ENCODE assay signal across 1 cellular context in genomic region chr2:128090909-128091690, GRCh38.
TF ChIP-seq lines count a peak whose summit lies in the region.

TSS of gene UGGT1 (plus strand) at chr2:128091200. CDS start at chr2:128091358, 158 bp downstream.

TF ChIP-seq in HepG2, 621 proteins besides CTCF, POLR2A, EP300 and RAD21 (continued from another document and continues in another):
- TF ChIP-seq RERE (CRISPR knock-in tag; IDR thresholded peaks at IDR 0.05; ENCODE audit: low read depth) = no peak
- TF ChIP-seq RNF219 (CRISPR knock-in tag; IDR thresholded peaks at IDR 0.05) = no peak
- TF ChIP-seq ZNF10 (CRISPR knock-in tag; IDR thresholded peaks at IDR 0.05; ENCODE audit: borderline replicate concordance, low read depth) = no peak
- TF ChIP-seq POGZ (CRISPR knock-in tag; IDR thresholded peaks at IDR 0.05) = peak; percentile 98
- TF ChIP-seq ZNF350 (CRISPR knock-in tag; IDR thresholded peaks at IDR 0.05; ENCODE audit: borderline replicate concordance, low read depth) = peak; percentile 100
- peak; percentile 99 for TF ChIP-seq ZNF501 (CRISPR knock-in tag; IDR thresholded peaks at IDR 0.05)
- peak; percentile 96 for TF ChIP-seq ZNF253 (CRISPR knock-in tag; IDR thresholded peaks at IDR 0.05; ENCODE audit: borderline replicate concordance)
- no peak for TF ChIP-seq CENPX (CRISPR knock-in tag; IDR thresholded peaks at IDR 0.05)
- peak; percentile 70 for TF ChIP-seq ZNF777 (CRISPR knock-in tag; IDR thresholded peaks at IDR 0.05)
- TF ChIP-seq ZNF180 (CRISPR knock-in tag; IDR thresholded peaks at IDR 0.05; ENCODE audit: borderline replicate concordance, low read depth) = no peak
- TF ChIP-seq ZNF619 (CRISPR knock-in tag; IDR thresholded peaks at IDR 0.05) = peak; percentile 99
- TF ChIP-seq ZNF841 (CRISPR knock-in tag; IDR thresholded peaks at IDR 0.05; ENCODE audit: borderline replicate concordance) = no peak
- TF ChIP-seq GATAD2A (CRISPR knock-in tag; IDR thresholded peaks at IDR 0.05) = peak; percentile 93
- TF ChIP-seq ZEB1 (IDR thresholded peaks at IDR 0.05; ENCODE audit: insufficient replicate concordance, low read depth) = no peak
- TF ChIP-seq MAZ (IDR thresholded peaks at IDR 0.05; ENCODE audit: borderline replicate concordance, low read depth, low read length) = peak; percentile 96
- TF ChIP-seq MAZ (CRISPR knock-in tag; IDR thresholded peaks at IDR 0.05; ENCODE audit: low read depth) = peak; percentile 98
- TF ChIP-seq ZNF839 (CRISPR knock-in tag; IDR thresholded peaks at IDR 0.05; ENCODE audit: borderline replicate concordance) = peak; percentile 98; the same call in 1 of the 2 replicates
- TF ChIP-seq ZNF607 (CRISPR knock-in tag; IDR thresholded peaks at IDR 0.05; ENCODE audit: borderline replicate concordance) = peak; percentile 99
- peak; percentile 90 for TF ChIP-seq ISL2 (CRISPR knock-in tag; IDR thresholded peaks at IDR 0.05)
- peak; percentile 100; the same call in 1 of the 2 replicates for TF ChIP-seq ZNF572 (CRISPR knock-in tag; IDR thresholded peaks at IDR 0.05)
- TF ChIP-seq HBP1 (CRISPR knock-in tag; IDR thresholded peaks at IDR 0.05; ENCODE audit: low read depth) = peak; percentile 76; the same call in 1 of the 2 replicates
- TF ChIP-seq PLRG1 (conservative IDR thresholded peaks at IDR 0.05) = no peak
- TF ChIP-seq ZFP82 (CRISPR knock-in tag; IDR thresholded peaks at IDR 0.05; ENCODE audit: borderline replicate concordance) = peak; percentile 44; the same call in 1 of the 2 replicates
- no peak for TF ChIP-seq TAF15 (IDR thresholded peaks at IDR 0.05; ENCODE audit: low read depth, low read length, poor library complexity, severe bottlenecking)
- TF ChIP-seq ZC3H13 (CRISPR knock-in tag; IDR thresholded peaks at IDR 0.05) = peak; percentile 89; the same call in 1 of the 2 replicates
- TF ChIP-seq MYPOP (CRISPR knock-in tag; IDR thresholded peaks at IDR 0.05) = peak; percentile 97
- TF ChIP-seq REXO4 (CRISPR knock-in tag; IDR thresholded peaks at IDR 0.05; ENCODE audit: borderline replicate concordance) = no peak
- TF ChIP-seq PAX8 (CRISPR knock-in tag; IDR thresholded peaks at IDR 0.05; ENCODE audit: borderline replicate concordance) = 0 out of 2 replicates have a peak, but pooled peaks have one; percentile 83
- 0 out of 2 replicates have a peak, but pooled peaks have one; percentile 81 for TF ChIP-seq ZNF12 (CRISPR knock-in tag; IDR thresholded peaks at IDR 0.05)
- no peak for TF ChIP-seq ZNF577 (CRISPR knock-in tag; IDR thresholded peaks at IDR 0.05; ENCODE audit: borderline replicate concordance, low read depth)
- peak; percentile 94 for TF ChIP-seq SMYD3 (CRISPR knock-in tag; IDR thresholded peaks at IDR 0.05)
- no peak for TF ChIP-seq ZNF850 (CRISPR knock-in tag; conservative IDR thresholded peaks at IDR 0.05)
- peak; percentile 97 for TF ChIP-seq ZZZ3 (CRISPR knock-in tag; IDR thresholded peaks at IDR 0.05; ENCODE audit: borderline replicate concordance)
- TF ChIP-seq ZHX1 (CRISPR knock-in tag; IDR thresholded peaks at IDR 0.05; ENCODE audit: low read depth) = peak; percentile 94
- no peak for TF ChIP-seq SYNCRIP (IDR thresholded peaks at IDR 0.05; ENCODE audit: insufficient read depth, low read depth, low read length)
- peak in 1 of 2 experiments; percentile 80; a peak in 2 of 4 replicates for TF ChIP-seq ATF4 (CRISPR knock-in tag; IDR thresholded peaks at IDR 0.05)
- TF ChIP-seq HNRNPLL (IDR thresholded peaks at IDR 0.05; ENCODE audit: low read depth, low read length, poor library complexity, severe bottlenecking) = peak; percentile 85
- no peak for TF ChIP-seq RAD51 (IDR thresholded peaks at IDR 0.05; ENCODE audit: borderline replicate concordance)
- 0 out of 2 replicates have a peak, but pooled peaks have one; percentile 66 for TF ChIP-seq POLR2AphosphoS2 (IDR thresholded peaks at IDR 0.05; ENCODE audit: low read depth, low read length)
- TF ChIP-seq ZNF207 (IDR thresholded peaks at IDR 0.05; ENCODE audit: borderline replicate concordance) = no peak
- TF ChIP-seq ZSCAN21 (CRISPR knock-in tag; IDR thresholded peaks at IDR 0.05; ENCODE audit: borderline replicate concordance) = peak; percentile 97; the same call in 1 of the 2 replicates
- peak; percentile 97 for TF ChIP-seq XBP1 (CRISPR knock-in tag; IDR thresholded peaks at IDR 0.05)
- peak; percentile 45 for TF ChIP-seq U2AF1 (optimal IDR thresholded peaks at IDR 0.05; ENCODE audit: low read depth, low read length)
- no peak for TF ChIP-seq SSRP1 (CRISPR knock-in tag; IDR thresholded peaks at IDR 0.05)
- TF ChIP-seq PAF1 (CRISPR knock-in tag; IDR thresholded peaks at IDR 0.05) = no peak
- no peak for TF ChIP-seq AKNA (CRISPR knock-in tag; IDR thresholded peaks at IDR 0.05; ENCODE audit: borderline replicate concordance)
